9 cellular contexts compared by ENCODE assay signal in genomic region chr19:4267101-4267900, GRCh38. TPM values are rescaled to one million over a fixed set of nuclear protein-coding genes. Genes with fewer than 3 reads are reported as not detected.
A peak's percentile ranks its signal among the peaks of the same experiment; 100 is the strongest.
DNase-seq lines count a peak whose midpoint lies in the region; ATAC-seq, FAIRE-seq and TF ChIP-seq lines count a peak whose summit lies in the region.
"Had no signal": no experiment of that assay in that cellular context is flagged by ENCODE, and none has a peak within 500 bp of the region (broad histone marks: within the 10 kb centered on the region; RNA-seq: fewer than 3 reads in every experiment).

No MANE protein-coding gene starts in this region.

- no peaks in the 10 kb centered on the region for H3K9me3 ChIP-seq in A673 (ENCODE audit: low read depth, low read length, poor library complexity, severe bottlenecking)
- H3K9me3 ChIP-seq in fibroblast of lung (ENCODE audit: control insufficient read depth, insufficient read depth, low read depth, low read length): no peaks in the 10 kb centered on the region
- H3K9me3 ChIP-seq in neutrophil: no peaks in the 10 kb centered on the region
- H3K9me3 ChIP-seq in upper lobe of left lung: no peaks in the 10 kb centered on the region

- no TSS peak for BruUV-seq in A673 (replicated peaks; lab: Mats Ljungman, UMichigan)

- intact Hi-C loops in A673 (cut with micrococcal nuclease; ENCODE audit: unreplicated experiment): loop anchor here (1.0 to 5.0 kb wide), 3 partner anchors 85 to 260 kb away; partner anchors contain the start of gene SH3GL1

- WGBS in upper lobe of left lung, 2 donors: 45 to 52% methylated on average over 15 to 21 of the region's 21 CpGs

- H3K79me2 ChIP-seq in fibroblast of lung (ENCODE audit: control insufficient read depth, insufficient read depth, low read length): no peaks in the 10 kb centered on the region

- ATAC-seq in upper lobe of left lung (ENCODE audit: low FRiP score in 2 of 2): peak; percentile 67 to 81

- peak; percentile 80 for TF ChIP-seq CTCF in A673 (conservative IDR thresholded peaks at IDR 0.05; ENCODE audit: low read depth, low read length)
- peak; percentile 70 to 74 for TF ChIP-seq CTCF in fibroblast of lung (conservative IDR thresholded peaks at IDR 0.05 in 1 of 2, IDR thresholded peaks at IDR 0.05 in 1 of 2; ENCODE audit: low read depth in 1 of 2, low read length in 2 of 2)
- TF ChIP-seq CTCF in neutrophil (IDR thresholded peaks at IDR 0.05): peak; percentile 68
- peak; percentile 40 to 90 (median 73) for TF ChIP-seq CTCF in upper lobe of left lung (IDR thresholded peaks at IDR 0.05)

- no peak for TF ChIP-seq POLR2A in upper lobe of left lung (IDR thresholded peaks at IDR 0.05)

- DNase-seq in A673 (ENCODE audit: low spot score): peak; percentile 76
- peak; percentile 65 for DNase-seq in GM19239 (ENCODE audit: insufficient read length, low spot score)
- DNase-seq in OCI-M1 (lab: John Stamatoyannopoulos, UW): peak; percentile 43
- peak; percentile 56 for DNase-seq in activated T-cell treated with anti-CD3 and anti-CD28 coated beads for 4 hours
- peak; percentile 17 to 39 for DNase-seq in fibroblast of lung (ENCODE audit: low read depth in 2 of 2)
- DNase-seq in upper lobe of left lung: peak; percentile 37 to 83
- no peak for DNase-seq in globus pallidus (ENCODE audit: low spot score)

- no peak overlapping the region for H3K4me3 ChIP-seq in A673 (ENCODE audit: low read depth, low read length, poor library complexity, severe bottlenecking)
- no peak overlapping the region for H3K4me3 ChIP-seq in fibroblast of lung (replicated peaks in 1 of 4; ENCODE audit: control extremely low read depth in 1 of 4, insufficient read depth in 1 of 4, low read depth in 3 of 4, low read length in 4 of 4)
- H3K4me3 ChIP-seq in neutrophil (ENCODE audit: low read depth in 1 of 2, low read length in 1 of 2): no peak overlapping the region
- H3K4me3 ChIP-seq in upper lobe of left lung: no peak overlapping the region

- no peaks in the 10 kb centered on the region for H4K20me1 ChIP-seq in fibroblast of lung (ENCODE audit: control insufficient read depth, extremely low read depth, insufficient read depth, low read length)

- no peak for FAIRE-seq in GM19239 (lab: Jason Lieb, UNC)

- no peak overlapping the region for H3K4me2 ChIP-seq in fibroblast of lung (ENCODE audit: extremely low read depth, insufficient read depth, low read length)

- no peaks in the 10 kb centered on the region for H3K27me3 ChIP-seq in A673 (replicated peaks; ENCODE audit: insufficient read depth, low read depth, low read length, poor library complexity)
- no peaks in the 10 kb centered on the region for H3K27me3 ChIP-seq in fibroblast of lung (ENCODE audit: control insufficient read depth, insufficient read depth, low read length)
- H3K27me3 ChIP-seq in neutrophil: no peaks in the 10 kb centered on the region
- no peaks in the 10 kb centered on the region for H3K27me3 ChIP-seq in upper lobe of left lung

- H3K27ac ChIP-seq in A673 (ENCODE audit: low read depth, low read length, poor library complexity, severe bottlenecking) (no peak overlapping the region), fibroblast of lung (ENCODE audit: insufficient read depth, low read length) (no peak overlapping the region), neutrophil (no peak overlapping the region), upper lobe of left lung (no peak overlapping the region)

- H2AFZ ChIP-seq in fibroblast of lung (ENCODE audit: low read length): no peak overlapping the region

- H3K9ac ChIP-seq in fibroblast of lung (ENCODE audit: insufficient read depth, low read length): no peak overlapping the region

- CTCF ChIA-PET in A673 (lab: Charles Lee): interaction anchor here (0.5 to 2.5 kb wide), 13 partner anchors 10 to 369 kb away, joined by 4 to 21 read pairs (median 6); partner anchors contain the start of genes MPND, SH3GL1 and YJU2

- no peaks in the 10 kb centered on the region for H3K4me1 ChIP-seq in A673 (ENCODE audit: insufficient read depth, low read length, poor library complexity, severe bottlenecking)
- H3K4me1 ChIP-seq in fibroblast of lung (ENCODE audit: control insufficient read depth, extremely low read depth, insufficient read depth, low read length): no peaks in the 10 kb centered on the region
- H3K4me1 ChIP-seq in neutrophil (ENCODE audit: control insufficient read depth in 1 of 2, insufficient read depth in 1 of 2, low read depth in 1 of 2, low read length in 1 of 2): no peaks in the 10 kb centered on the region
- H3K4me1 ChIP-seq in upper lobe of left lung: no peaks in the 10 kb centered on the region

- TF ChIP-seq EP300 in upper lobe of left lung (IDR thresholded peaks at IDR 0.05): no peak

- H3K36me3 ChIP-seq in A673 (ENCODE audit: insufficient read depth, low read length, poor library complexity, severe bottlenecking) (peaks cover 15% of the 10 kb centered on the region), fibroblast of lung (ENCODE audit: control insufficient read depth, insufficient read depth, low read length) (peaks cover 4% of the 10 kb centered on the region), neutrophil (peaks cover 73% of the 10 kb centered on the region), upper lobe of left lung (peaks cover 22 to 84% (median 54%) of the 10 kb centered on the region in 4 donors)

- POLR2A ChIA-PET in A673 (lab: Charles Lee; ENCODE audit: low non-redundant PET): no interaction called here

RNA-seq across cellular contexts. Expression of gene SHD, which starts 11.8 kb away (rescaled TPM):
- not detected in 2 replicates for total RNA-seq in A673 (2021)
- not detected in 2 replicates for total RNA-seq in fibroblast of lung
- polyA plus RNA-seq in fibroblast of lung: not detected in 2 replicates
- not detected in 2 replicates for polyA plus RNA-seq in fibroblast of lung (2012)
- not detected in 2 replicates for polyA minus RNA-seq in fibroblast of lung (ENCODE audit: low replicate concordance)
- under 1 TPM in 1 of 6 donors, not detected in 5; 0.98 TPM for total RNA-seq in upper lobe of left lung

RNA-seq across cellular contexts. Expression of gene YJU2, which starts 20.4 kb away (rescaled TPM):
- total RNA-seq in A673 (2021): 33.3 and 34.7 TPM in 2 replicates
- total RNA-seq in fibroblast of lung: 12.6 and 14.7 TPM in 2 replicates
- polyA plus RNA-seq in fibroblast of lung: 10.7 and 16.3 TPM in 2 replicates
- 13.8 and 17.9 TPM in 2 replicates for polyA plus RNA-seq in fibroblast of lung (2012)
- 4.5 and 8.9 TPM in 2 replicates for polyA minus RNA-seq in fibroblast of lung (ENCODE audit: low replicate concordance)
- 10 to 100 TPM; 18.8 to 36.6 (median 25.4) TPM for total RNA-seq in upper lobe of left lung

RNA-seq across cellular contexts. Expression of gene TMIGD2, which starts 34.9 kb away (rescaled TPM):
- total RNA-seq in A673 (2021) (not detected in 2 replicates), fibroblast of lung (not detected in 2 replicates), upper lobe of left lung (1 to 10 TPM in 3 of 6 donors, under 1 TPM in 2, not detected in 1; 0.30 to 1.9 (median 1.3) TPM)
- not detected in 2 replicates for polyA plus RNA-seq in fibroblast of lung
- not detected in 2 replicates for polyA plus RNA-seq in fibroblast of lung (2012)
- not detected in 2 replicates for polyA minus RNA-seq in fibroblast of lung (ENCODE audit: low replicate concordance)

RNA-seq across cellular contexts. Expression of gene FSD1, which starts 37.1 kb away (rescaled TPM):
- total RNA-seq in A673 (2021): 10.4 and 14.4 TPM in 2 replicates
- 8.7 and 10.1 TPM in 2 replicates for total RNA-seq in fibroblast of lung
- 4.6 and 7.1 TPM in 2 replicates for polyA plus RNA-seq in fibroblast of lung
- 6.1 and 10.1 TPM in 2 replicates for polyA plus RNA-seq in fibroblast of lung (2012)
- polyA minus RNA-seq in fibroblast of lung (ENCODE audit: low replicate concordance): 8.3 and 13.4 TPM in 2 replicates
- 1 to 10 TPM in 2 of 6 donors, under 1 TPM in 4; 0.54 to 2.1 (median 0.82) TPM for total RNA-seq in upper lobe of left lung
- total RNA-seq: skeletal muscle tissue had no signal

RNA-seq across cellular contexts. Expression of gene EBI3, which starts 38.0 kb away (rescaled TPM):
- total RNA-seq in A673 (2021) (1.5 and 2.0 TPM in 2 replicates), fibroblast of lung (not detected in 2 replicates), upper lobe of left lung (1 to 10 TPM; 1.7 to 7.4 (median 2.5) TPM)
- 0.05 and 0.14 TPM in 2 replicates for polyA plus RNA-seq in fibroblast of lung
- not detected in 2 replicates for polyA plus RNA-seq in fibroblast of lung (2012)
- not detected in 2 replicates for polyA minus RNA-seq in fibroblast of lung (ENCODE audit: low replicate concordance)
- total RNA-seq: skeletal muscle tissue had no signal
